8 cellular contexts compared by ENCODE assay signal in genomic region chr7:120857558-120858298, GRCh38. TPM values are rescaled to one million over a fixed set of nuclear protein-coding genes. Genes with fewer than 3 reads are reported as not detected.
DNase-seq lines count a peak whose midpoint lies in the region; ATAC-seq lines count a peak whose summit lies in the region.

Gene TSPAN12, minus strand, starts transcription at chr7:120858144. Its CDS starts 1,381 bp downstream, at chr7:120856763.

- H3K36me3 Mint-ChIP-seq in activated CD4-positive, alpha-beta memory T cell treated with anti-CD3 and anti-CD28 coated beads, Interleukin-2, amount 10 ng/mL, durations not matched to agents 7 days and 5 days (ENCODE audit: low read depth) = no peaks in the 10 kb centered on the region
- peaks cover 3% of the 10 kb centered on the region for H3K36me3 Mint-ChIP-seq in effector memory CD8-positive, alpha-beta T cell (ENCODE audit: insufficient read depth)

- H3K9me3 Mint-ChIP-seq in activated CD4-positive, alpha-beta memory T cell treated with anti-CD3 and anti-CD28 coated beads, Interleukin-2, amount 10 ng/mL, durations not matched to agents 7 days and 5 days = no peaks in the 10 kb centered on the region
- no peaks in the 10 kb centered on the region for H3K9me3 Mint-ChIP-seq in effector memory CD8-positive, alpha-beta T cell

- DNase-seq in CD1c-positive myeloid dendritic cell (ENCODE audit: extremely low spot score) (peak; percentile 56), NCI-H460 (ENCODE audit: extremely low read depth, low read depth) (peak; percentile 67), lung microvascular endothelial cell (ENCODE audit: low read depth in 2 of 2) (peak; percentile 82 to 85)
- DNase-seq in activated CD4-positive, alpha-beta memory T cell treated with anti-CD3 and anti-CD28 coated beads, Interleukin-2, amount 10 ng/mL, durations not matched to agents 7 days and 5 days = peak; percentile 55
- peak in 2 of 3 experiments; percentile 7 for DNase-seq in effector memory CD8-positive, alpha-beta T cell
- DNase-seq in stimulated activated CD8-positive, alpha-beta memory T cell treated with anti-CD3 and anti-CD28 coated beads, Interleukin-15, amount 100 ng/mL, for 48 hours (ENCODE audit: low read depth in 2 of 2) = peak; percentile 27 to 28

- CTCF ChIA-PET in activated CD4-positive, alpha-beta memory T cell treated with anti-CD3 and anti-CD28 coated beads, Interleukin-2, amount 10 ng/mL, durations not matched to agents 7 days and 5 days (lab: Charles Lee) = interaction anchor here (0.7 to 1.2 kb wide), 5 partner anchors 9 to 249 kb away, joined by 3 to 6 read pairs (median 3); no protein-coding TSS in a partner anchor

- peaks cover 56% of the 10 kb centered on the region for H3K27me3 Mint-ChIP-seq in activated CD4-positive, alpha-beta memory T cell treated with anti-CD3 and anti-CD28 coated beads, Interleukin-2, amount 10 ng/mL, durations not matched to agents 7 days and 5 days
- peaks cover 65 to 78% of the 10 kb centered on the region in 2 donors for H3K27me3 Mint-ChIP-seq in effector memory CD8-positive, alpha-beta T cell

- POLR2A ChIA-PET in activated CD4-positive, alpha-beta memory T cell treated with anti-CD3 and anti-CD28 coated beads, Interleukin-2, amount 10 ng/mL, durations not matched to agents 7 days and 5 days (lab: Charles Lee) = no interaction called here

- H3K4me3 Mint-ChIP-seq in activated CD4-positive, alpha-beta memory T cell treated with anti-CD3 and anti-CD28 coated beads, Interleukin-2, amount 10 ng/mL, durations not matched to agents 7 days and 5 days = peak within 1 kb of the TSS; percentile 73
- peak within 1 kb of the TSS; percentile 74 to 79 for H3K4me3 Mint-ChIP-seq in effector memory CD8-positive, alpha-beta T cell

- H3K4me1 Mint-ChIP-seq in activated CD4-positive, alpha-beta memory T cell treated with anti-CD3 and anti-CD28 coated beads, Interleukin-2, amount 10 ng/mL, durations not matched to agents 7 days and 5 days = peaks cover 11% of the 10 kb centered on the region
- H3K4me1 Mint-ChIP-seq in effector memory CD8-positive, alpha-beta T cell (ENCODE audit: low read depth in 2 of 2) = peaks cover 10 to 11% of the 10 kb centered on the region in 2 donors

- peak; percentile 84 for ATAC-seq in GM19324 (IDR thresholded peaks at IDR 0.05; ENCODE audit: low FRiP score, unreplicated experiment)
- ATAC-seq in HG03378 (IDR thresholded peaks at IDR 0.05; ENCODE audit: unreplicated experiment) = peak; percentile 52
- peak; percentile 85 for ATAC-seq in effector memory CD8-positive, alpha-beta T cell (replicated peaks)

- no peak within 1 kb of the TSS for H3K27ac Mint-ChIP-seq in activated CD4-positive, alpha-beta memory T cell treated with anti-CD3 and anti-CD28 coated beads, Interleukin-2, amount 10 ng/mL, durations not matched to agents 7 days and 5 days
- H3K27ac Mint-ChIP-seq in effector memory CD8-positive, alpha-beta T cell = no peak within 1 kb of the TSS

RNA-seq across cellular contexts. Expression of gene TSPAN12, which starts in this region (rescaled TPM):
- 9.1 and 9.6 TPM in 2 replicates for total RNA-seq in NCI-H460 (2014; rRNA removed; shearing (Covaris generic))
- polyA plus RNA-seq in NCI-H460 (2014; cell fraction: nucleus; rRNA removed) = 3.3 and 5.3 TPM in 2 replicates
- total RNA-seq in activated CD4-positive, alpha-beta memory T cell treated with anti-CD3 and anti-CD28 coated beads, Interleukin-2, amount 10 ng/mL, durations not matched to agents 7 days and 5 days = not detected
- total RNA-seq in lung microvascular endothelial cell = 46.9 and 148 TPM in 2 replicates

Comparison
In these comparisons a context has a peak if more than half of its experiments do, and no peak if none do; other contexts are left out.
1. Peak in every context shown above with its lines: DNase-seq and ATAC-seq.
2. Peak in DNase-seq in activated CD4-positive, alpha-beta memory T cell treated with anti-CD3 and anti-CD28 coated beads, Interleukin-2, amount 10 ng/mL, durations not matched to agents 7 days and 5 days; RNA of the gene not detected or under 1 TPM.
3. DNase-seq: peak in every context shown above with its lines; median percentile 84 in lung microvascular endothelial cell; 67 in NCI-H460; 56 in CD1c-positive myeloid dendritic cell; 55 in activated CD4-positive, alpha-beta memory T cell treated with anti-CD3 and anti-CD28 coated beads, Interleukin-2, amount 10 ng/mL, durations not matched to agents 7 days and 5 days; 28 in stimulated activated CD8-positive, alpha-beta memory T cell treated with anti-CD3 and anti-CD28 coated beads, Interleukin-15, amount 100 ng/mL, for 48 hours; 7 in effector memory CD8-positive, alpha-beta T cell.